8 cellular contexts compared by ENCODE assay signal in genomic region chr2:143513081-143513480, GRCh38.
DNase-seq lines count a peak whose midpoint lies in the region; ATAC-seq and TF ChIP-seq lines count a peak whose summit lies in the region.

No MANE protein-coding gene starts in this region.

- H3K56ac ChIP-seq in IMR-90 (ENCODE audit: extremely low read depth, insufficient read depth, low read length), result no peak overlapping the region

- H2BK120ac ChIP-seq in IMR-90 (ENCODE audit: low read depth, low read length), result peak overlapping the region; percentile 41; the same call in 1 of the 2 replicates

- H3K4ac ChIP-seq in IMR-90 (ENCODE audit: low read depth, low read length), result no peak overlapping the region; the same call in 1 of the 2 replicates

- H3K9me1 ChIP-seq in IMR-90 (ENCODE audit: insufficient read depth, low read length), result no peaks in the 10 kb centered on the region

- H2AFZ ChIP-seq in IMR-90 (replicated peaks; ENCODE audit: low read length, poor library complexity), result no peak overlapping the region

- no peaks in the 10 kb centered on the region for H3K79me2 ChIP-seq in DOHH2 (ENCODE audit: control insufficient read depth, low read length)

- TF ChIP-seq RAD21 in IMR-90 (IDR thresholded peaks at IDR 0.05; ENCODE audit: low read length), result peak; percentile 90

- no peak overlapping the region for H4K91ac ChIP-seq in IMR-90 (ENCODE audit: insufficient read depth, low read depth, low read length)

- no peak overlapping the region for H3K9ac ChIP-seq in IMR-90 (ENCODE audit: low read depth, low read length)
- no peak overlapping the region for H3K9ac ChIP-seq in skeletal muscle satellite cell (ENCODE audit: low read depth, low read length)

- H3K4me1 ChIP-seq in DOHH2 (ENCODE audit: control insufficient read depth, low read length) (no peaks in the 10 kb centered on the region), IMR-90 (ENCODE audit: control insufficient read depth, insufficient read depth, low read length) (no peaks in the 10 kb centered on the region; the same call in 1 of the 2 replicates), skeletal muscle satellite cell (ENCODE audit: control insufficient read depth, insufficient read depth, low read length) (peaks cover 4% of the 10 kb centered on the region)
- no peaks in the 10 kb centered on the region for H3K4me1 ChIP-seq in effector memory CD4-positive, alpha-beta T cell (ENCODE audit: control insufficient read depth, insufficient read depth, low read length, poor library complexity, severe bottlenecking)

- H3K23ac ChIP-seq in IMR-90 (ENCODE audit: low read depth, low read length), result no peak overlapping the region

- H4K5ac ChIP-seq in IMR-90 (ENCODE audit: low read depth, low read length), result no peak overlapping the region

- no TSS peak for BruUV-seq in IMR-90 (replicated peaks; lab: Mats Ljungman, UMichigan)

- H3K27me3 ChIP-seq in DOHH2 (ENCODE audit: control insufficient read depth, low read length) (no peaks in the 10 kb centered on the region), IMR-90 (ENCODE audit: control insufficient read depth, insufficient read depth, low read length) (no peaks in the 10 kb centered on the region), skeletal muscle satellite cell (ENCODE audit: control insufficient read depth, insufficient read depth, low read length) (no peaks in the 10 kb centered on the region)
- H3K27me3 ChIP-seq in effector memory CD4-positive, alpha-beta T cell (replicated peaks; ENCODE audit: control insufficient read depth, insufficient read depth, low read length, poor library complexity, severe bottlenecking), result no peaks in the 10 kb centered on the region

- in situ Hi-C loops in IMR-90 (cut with MboI; ENCODE audit: low sequenced_read_pairs), result loop anchor here (25.0 kb wide), 1 partner anchor 999 kb away; the partner anchor contains the start of gene ZEB2

- peak overlapping the region in 1 of 2 experiments; percentile 24; a peak in 1 of 4 replicates for H4K8ac ChIP-seq in IMR-90 (ENCODE audit: low read depth in 2 of 2, low read length in 2 of 2)

- POLR2A ChIA-PET in IMR-90 (lab: Charles Lee; ENCODE audit: unreplicated experiment), result no interaction called here

- H3K4me3 Mint-ChIP-seq in activated T-helper 1 cell treated with anti-CD3 and anti-CD28 coated beads, Interleukin-12 subunit alpha, Interleukin-12 subunit beta, Interleukin-2, Interleukin-4 antibody, amounts not matched to agents 30 ng/mL and 10 ng/mL and 1 ng/mL, durations not matched to agents 14 hours and 24 hours and 36 hours, result no peak overlapping the region

- intact Hi-C loops in IMR-90 (cut with micrococcal nuclease), result loop anchor here (2.0 to 5.0 kb wide), 5 partner anchors 289 to 1004 kb away; a partner anchor contains a TSS
- intact Hi-C loops in activated T-helper 1 cell treated with anti-CD3 and anti-CD28 coated beads, Interleukin-12 subunit alpha, Interleukin-12 subunit beta, Interleukin-2, Interleukin-4 antibody, amounts not matched to agents 30 ng/mL and 10 ng/mL and 1 ng/mL, durations not matched to agents 14 hours and 24 hours and 36 hours (cut with micrococcal nuclease), result no loop called here
- intact Hi-C loops in left cardiac atrium (cut with DNase I), result no loop called here

- DNase-seq in IMR-90 (peak; percentile 75), left cardiac atrium (peak; percentile 31), NCI-H1436 (lab: John Stamatoyannopoulos, UW) (no peak)
- DNase-seq in activated T-helper 1 cell treated with anti-CD3 and anti-CD28 coated beads, Interleukin-12 subunit alpha, Interleukin-12 subunit beta, Interleukin-2, Interleukin-4 antibody, amounts not matched to agents 30 ng/mL and 10 ng/mL and 1 ng/mL, durations not matched to agents 14 hours and 24 hours and 36 hours (ENCODE audit: low spot score), result no peak
- no peak for DNase-seq in effector memory CD4-positive, alpha-beta T cell

- TF ChIP-seq CTCF in DOHH2 (IDR thresholded peaks at IDR 0.05; ENCODE audit: low read depth, low read length, poor library complexity, severe bottlenecking) (peak; percentile 54), IMR-90 (conservative IDR thresholded peaks at IDR 0.05; ENCODE audit: low read depth, low read length) (peak; percentile 84)

- H3K36me3 Mint-ChIP-seq in activated T-helper 1 cell treated with anti-CD3 and anti-CD28 coated beads, Interleukin-12 subunit alpha, Interleukin-12 subunit beta, Interleukin-2, Interleukin-4 antibody, amounts not matched to agents 30 ng/mL and 10 ng/mL and 1 ng/mL, durations not matched to agents 14 hours and 24 hours and 36 hours (ENCODE audit: low read depth), result peaks cover 33% of the 10 kb centered on the region

- H3K4me1 Mint-ChIP-seq in activated T-helper 1 cell treated with anti-CD3 and anti-CD28 coated beads, Interleukin-12 subunit alpha, Interleukin-12 subunit beta, Interleukin-2, Interleukin-4 antibody, amounts not matched to agents 30 ng/mL and 10 ng/mL and 1 ng/mL, durations not matched to agents 14 hours and 24 hours and 36 hours (ENCODE audit: low read depth), result peaks cover 10% of the 10 kb centered on the region

- no CpG with 5 or more reads among the region's 2 CpGs for WGBS in IMR-90 (ENCODE audit: extremely low coverage in 2 of 2, insufficient read length in 1 of 2), 2 experiments

- H2BK20ac ChIP-seq in IMR-90 (ENCODE audit: low read depth, low read length), result peak overlapping the region; percentile 47; the same call in 1 of the 2 replicates

- no peaks in the 10 kb centered on the region for H3F3A ChIP-seq in DOHH2 (ENCODE audit: control insufficient read depth, insufficient read depth)

- H4K20me1 ChIP-seq in DOHH2 (ENCODE audit: control insufficient read depth, insufficient read depth, low read depth, low read length), result no peaks in the 10 kb centered on the region
- no peaks in the 10 kb centered on the region for H4K20me1 ChIP-seq in IMR-90 (ENCODE audit: insufficient read depth, low read length)

- H3K4me2 ChIP-seq in DOHH2 (ENCODE audit: low read length) (no peak overlapping the region), IMR-90 (ENCODE audit: low read depth, low read length) (no peak overlapping the region), skeletal muscle satellite cell (ENCODE audit: low read length) (peak overlapping the region; percentile 52)

- H3K36me3 ChIP-seq in DOHH2 (ENCODE audit: control insufficient read depth, low read length) (no peaks in the 10 kb centered on the region), IMR-90 (ENCODE audit: control insufficient read depth, insufficient read depth, low read length) (no peaks in the 10 kb centered on the region), skeletal muscle satellite cell (ENCODE audit: insufficient read depth, low read length) (no peaks in the 10 kb centered on the region)
- peaks cover 37% of the 10 kb centered on the region for H3K36me3 ChIP-seq in effector memory CD4-positive, alpha-beta T cell (ENCODE audit: control insufficient read depth, insufficient read depth, low read length)

- no peak overlapping the region for H2AK5ac ChIP-seq in IMR-90 (ENCODE audit: low read depth, low read length)

- no peak overlapping the region for H3K14ac ChIP-seq in IMR-90 (replicated peaks; ENCODE audit: low read depth, low read length)

- CTCF ChIA-PET in IMR-90 (lab: Yijun Ruan, JAX), result interaction anchor here (0.5 to 2.0 kb wide), 10 partner anchors 8 to 836 kb away, joined by 3 to 11 read pairs (median 3); no protein-coding TSS in a partner anchor

- dilution Hi-C loops in IMR-90 (cut with HindIII; ENCODE audit: low sequenced_read_pairs, unreplicated experiment), result no loop called here

- H3K9me3 Mint-ChIP-seq in activated T-helper 1 cell treated with anti-CD3 and anti-CD28 coated beads, Interleukin-12 subunit alpha, Interleukin-12 subunit beta, Interleukin-2, Interleukin-4 antibody, amounts not matched to agents 30 ng/mL and 10 ng/mL and 1 ng/mL, durations not matched to agents 14 hours and 24 hours and 36 hours, result no peaks in the 10 kb centered on the region

- no peaks in the 10 kb centered on the region for H3K9me2 ChIP-seq in DOHH2 (replicated peaks; ENCODE audit: control insufficient read depth, low read length)

- peak overlapping the region; percentile 30 for H3K27ac Mint-ChIP-seq in activated T-helper 1 cell treated with anti-CD3 and anti-CD28 coated beads, Interleukin-12 subunit alpha, Interleukin-12 subunit beta, Interleukin-2, Interleukin-4 antibody, amounts not matched to agents 30 ng/mL and 10 ng/mL and 1 ng/mL, durations not matched to agents 14 hours and 24 hours and 36 hours

- no peak overlapping the region for H2BK15ac ChIP-seq in IMR-90 (ENCODE audit: low read depth, low read length)

- no peaks in the 10 kb centered on the region for H3K27me3 Mint-ChIP-seq in activated T-helper 1 cell treated with anti-CD3 and anti-CD28 coated beads, Interleukin-12 subunit alpha, Interleukin-12 subunit beta, Interleukin-2, Interleukin-4 antibody, amounts not matched to agents 30 ng/mL and 10 ng/mL and 1 ng/mL, durations not matched to agents 14 hours and 24 hours and 36 hours (ENCODE audit: insufficient read depth)

- no peaks in the 10 kb centered on the region for H3K79me1 ChIP-seq in IMR-90 (ENCODE audit: low read depth in 1 of 2, low read length in 2 of 2)

- no peak overlapping the region for H3K4me3 ChIP-seq in DOHH2 (ENCODE audit: low read length)
- H3K4me3 ChIP-seq in IMR-90 (ENCODE audit: insufficient read depth, low read depth, low read length), result no peak overlapping the region
- H3K4me3 ChIP-seq in skeletal muscle satellite cell (ENCODE audit: low read length), result no peak overlapping the region
- H3K4me3 ChIP-seq in effector memory CD4-positive, alpha-beta T cell (ENCODE audit: insufficient read depth, low read depth, low read length, poor library complexity, severe bottlenecking), result no peak overlapping the region

- no peak overlapping the region for H2AK9ac ChIP-seq in IMR-90 (replicated peaks; ENCODE audit: low read depth, low read length, poor library complexity)

- ATAC-seq in GM19467 (IDR thresholded peaks at IDR 0.05; ENCODE audit: unreplicated experiment), result peak; percentile 80
- ATAC-seq in IMR-90 (ENCODE audit: low read depth), result peak; percentile 100
- peak; percentile 89 to 92 for ATAC-seq in left cardiac atrium

- TF ChIP-seq POLR2A in IMR-90 (IDR thresholded peaks at IDR 0.05; ENCODE audit: low read depth, low read length), result no peak

- H3K9me3 ChIP-seq in DOHH2 (ENCODE audit: control insufficient read depth, insufficient read depth, low read length) (no peaks in the 10 kb centered on the region), IMR-90 (ENCODE audit: control insufficient read depth, insufficient read depth, low read length) (no peaks in the 10 kb centered on the region), skeletal muscle satellite cell (replicated peaks; ENCODE audit: low read length) (no peaks in the 10 kb centered on the region)
- no peaks in the 10 kb centered on the region for H3K9me3 ChIP-seq in effector memory CD4-positive, alpha-beta T cell (ENCODE audit: control insufficient read depth, low read length)

- no peak overlapping the region for H2BK5ac ChIP-seq in IMR-90 (ENCODE audit: low read depth, low read length, poor library complexity, severe bottlenecking)

- H3K18ac ChIP-seq in IMR-90 (ENCODE audit: low read depth, low read length), result no peak overlapping the region

- H3K27ac ChIP-seq in DOHH2 (ENCODE audit: low read depth, low read length), result no peak overlapping the region
- no peak overlapping the region for H3K27ac ChIP-seq in IMR-90 (ENCODE audit: insufficient read depth, low read length)
- no peak overlapping the region for H3K27ac ChIP-seq in effector memory CD4-positive, alpha-beta T cell (ENCODE audit: insufficient read depth, low read length, poor library complexity, severe bottlenecking)

TF ChIP-seq in IMR-90, 13 proteins besides CTCF, POLR2A, EP300 and RAD21 (continues in another document):
- no peak for TF ChIP-seq CHD1 (IDR thresholded peaks at IDR 0.05; ENCODE audit: low read depth, low read length)

Comparison
In these comparisons a context has a peak if more than half of its experiments do, and no peak if none do; other contexts are left out.
1. DNase-seq: peak in IMR-90 (single experiment) and left cardiac atrium (single experiment); none in activated T-helper 1 cell treated with anti-CD3 and anti-CD28 coated beads, Interleukin-12 subunit alpha, Interleukin-12 subunit beta, Interleukin-2, Interleukin-4 antibody, amounts not matched to agents 30 ng/mL and 10 ng/mL and 1 ng/mL, durations not matched to agents 14 hours and 24 hours and 36 hours (single experiment), effector memory CD4-positive, alpha-beta T cell (0 of 3) and NCI-H1436 (single experiment).
2. Peak in every context shown above with its lines, with median percentiles within 50 percentile points of each other: ATAC-seq.